In genomic region chr2:85583667-85584353, GRCh38 we compare ENCODE assay signal across 9 cellular contexts. TPM values are rescaled to one million over a fixed set of nuclear protein-coding genes. Genes with fewer than 3 reads are reported as not detected.
DNase-seq lines count a peak whose midpoint lies in the region; ATAC-seq, FAIRE-seq and TF ChIP-seq lines count a peak whose summit lies in the region.
"Had no signal": no experiment of that assay in that cellular context is flagged by ENCODE, and none has a peak within 500 bp of the region (broad histone marks: within the 10 kb centered on the region; RNA-seq: fewer than 3 reads in every experiment).

No MANE protein-coding gene starts in this region.

- TF ChIP-seq CTCF in suprapubic skin (IDR thresholded peaks at IDR 0.05): no peak

- H3K4me3 ChIP-seq in BLaER1 (peak overlapping the region; percentile 75), iPS-18a (ENCODE audit: low read length) (peak overlapping the region; percentile 52), suprapubic skin (peak overlapping the region; percentile 64)

- POLR2A ChIA-PET in activated CD8-positive, alpha-beta T cell treated with anti-CD3 and anti-CD28 coated beads, Interleukin-2, amount 10 ng/mL, durations not matched to agents 7 days and 5 days (lab: Charles Lee): interaction anchor here (0.6 to 3.8 kb wide), 7 partner anchors 11 to 256 kb away, joined by 3 to 28 read pairs (median 4); partner anchors contain the start of genes GGCX, RNF181, TGOLN2 and USP39

- FAIRE-seq in RCC 7860 (lab: Jason Lieb, UNC): no peak
- FAIRE-seq: bronchial epithelial cell had no signal

- H3K36me3 ChIP-seq in BLaER1: no peaks in the 10 kb centered on the region; the same call in 1 of the 2 replicates
- no peaks in the 10 kb centered on the region for H3K36me3 ChIP-seq in iPS-18a (ENCODE audit: control insufficient read depth, low read depth, low read length)
- H3K36me3 ChIP-seq in suprapubic skin: no peaks in the 10 kb centered on the region

- no peaks in the 10 kb centered on the region for H3K27me3 ChIP-seq in BLaER1
- peaks cover 44% of the 10 kb centered on the region for H3K27me3 ChIP-seq in iPS-18a (ENCODE audit: control insufficient read depth, insufficient read depth, low read length)
- no peaks in the 10 kb centered on the region for H3K27me3 ChIP-seq in suprapubic skin

- H3K27me3 Mint-ChIP-seq in activated CD8-positive, alpha-beta T cell treated with anti-CD3 and anti-CD28 coated beads, Interleukin-2, amount 10 ng/mL, durations not matched to agents 7 days and 5 days (ENCODE audit: low read depth): no peaks in the 10 kb centered on the region

- peak overlapping the region; percentile 83 for H3K9ac ChIP-seq in BLaER1
- no peak overlapping the region for H3K9ac ChIP-seq in iPS-18a (ENCODE audit: low read length)

- H3K4me3 Mint-ChIP-seq in activated CD8-positive, alpha-beta T cell treated with anti-CD3 and anti-CD28 coated beads, Interleukin-2, amount 10 ng/mL, durations not matched to agents 7 days and 5 days: peak overlapping the region; percentile 87

- H3K4me2 ChIP-seq in BLaER1: peak overlapping the region; percentile 99

- H3K27ac ChIP-seq in BLaER1 (peak overlapping the region; percentile 89), iPS-18a (ENCODE audit: low read length) (no peak overlapping the region), suprapubic skin (peak overlapping the region; percentile 91)

- ATAC-seq in GM21723 (IDR thresholded peaks at IDR 0.05; ENCODE audit: unreplicated experiment): peak; percentile 9
- peak; percentile 46 for ATAC-seq in activated CD8-positive, alpha-beta T cell treated with anti-CD3 and anti-CD28 coated beads, Interleukin-2, amount 10 ng/mL, durations not matched to agents 7 days and 5 days

- H3K4me1 ChIP-seq in BLaER1 (peaks cover 93% of the 10 kb centered on the region), iPS-18a (ENCODE audit: control insufficient read depth, low read depth, low read length) (peaks cover 14% of the 10 kb centered on the region), suprapubic skin (peaks cover 65% of the 10 kb centered on the region)

- H3K9me3 Mint-ChIP-seq in activated CD8-positive, alpha-beta T cell treated with anti-CD3 and anti-CD28 coated beads, Interleukin-2, amount 10 ng/mL, durations not matched to agents 7 days and 5 days (ENCODE audit: insufficient read depth): no peaks in the 10 kb centered on the region

- peaks cover 26% of the 10 kb centered on the region for H3K36me3 Mint-ChIP-seq in activated CD8-positive, alpha-beta T cell treated with anti-CD3 and anti-CD28 coated beads, Interleukin-2, amount 10 ng/mL, durations not matched to agents 7 days and 5 days (ENCODE audit: low read depth)

- peak overlapping the region; percentile 91 for H3K27ac Mint-ChIP-seq in activated CD8-positive, alpha-beta T cell treated with anti-CD3 and anti-CD28 coated beads, Interleukin-2, amount 10 ng/mL, durations not matched to agents 7 days and 5 days

- TF ChIP-seq EP300 in suprapubic skin (IDR thresholded peaks at IDR 0.05): no peak

- no peaks in the 10 kb centered on the region for H4K20me1 ChIP-seq in BLaER1

- peak; percentile 59 for DNase-seq in activated CD8-positive, alpha-beta T cell treated with anti-CD3 and anti-CD28 coated beads, Interleukin-2, amount 10 ng/mL, durations not matched to agents 7 days and 5 days
- DNase-seq in suprapubic skin (ENCODE audit: low spot score in 2 of 2): no peak
- DNase-seq in NCI-H1417 treated with DMSO at 0.1 percent for 48 hours (lab: John Stamatoyannopoulos, UW): no peak
- no peak for DNase-seq in RCC 7860 (ENCODE audit: low spot score)
- no peak for DNase-seq in DMS153 treated with DMSO at 0.1 percent for 48 hours (lab: John Stamatoyannopoulos, UW; ENCODE audit: unreplicated experiment)

- WGBS in suprapubic skin: 40% methylated on average over 15 of the region's 16 CpGs

- H3K9me3 ChIP-seq in BLaER1: no peaks in the 10 kb centered on the region
- no peaks in the 10 kb centered on the region for H3K9me3 ChIP-seq in iPS-18a (ENCODE audit: control insufficient read depth, low read depth, low read length)
- H3K9me3 ChIP-seq in suprapubic skin: no peaks in the 10 kb centered on the region

- H3K4me1 Mint-ChIP-seq in activated CD8-positive, alpha-beta T cell treated with anti-CD3 and anti-CD28 coated beads, Interleukin-2, amount 10 ng/mL, durations not matched to agents 7 days and 5 days (ENCODE audit: low read depth): peaks cover 74% of the 10 kb centered on the region

- no peak for TF ChIP-seq POLR2A in suprapubic skin (IDR thresholded peaks at IDR 0.05)

- CTCF ChIA-PET in activated CD8-positive, alpha-beta T cell treated with anti-CD3 and anti-CD28 coated beads, Interleukin-2, amount 10 ng/mL, durations not matched to agents 7 days and 5 days (lab: Charles Lee): interaction anchor here (1.2 to 3.1 kb wide), 4 partner anchors 10 to 164 kb away, joined by 4 to 11 read pairs (median 6); partner anchors contain the start of gene RNF181

RNA-seq across cellular contexts. Expression of gene VAMP5, which starts 0.4 kb away (rescaled TPM):
- total RNA-seq in activated CD8-positive, alpha-beta T cell treated with anti-CD3 and anti-CD28 coated beads, Interleukin-2, amount 10 ng/mL, durations not matched to agents 7 days and 5 days: 10 to 100 TPM; 72.0 to 74.4 TPM
- 10 to 100 TPM in 2 of 4 donors, 1 to 10 TPM in 2; 7.9 to 24.1 (median 14.0) TPM for total RNA-seq in suprapubic skin

RNA-seq across cellular contexts. Expression of gene VAMP8, which starts 6.4 kb away (rescaled TPM):
- total RNA-seq in activated CD8-positive, alpha-beta T cell treated with anti-CD3 and anti-CD28 coated beads, Interleukin-2, amount 10 ng/mL, durations not matched to agents 7 days and 5 days: 100 to 1,000 TPM; 141 to 148 TPM
- total RNA-seq in suprapubic skin: 100 to 1,000 TPM in 1 of 4 donors, 10 to 100 TPM in 3; 85.5 to 123 (median 96.0) TPM

RNA-seq across cellular contexts. Expression of gene RNF181, which starts 11.7 kb away (rescaled TPM):
- 100 to 1,000 TPM in 1 of 2 experiments, 10 to 100 TPM in 1; 91.0 to 104 TPM for total RNA-seq in activated CD8-positive, alpha-beta T cell treated with anti-CD3 and anti-CD28 coated beads, Interleukin-2, amount 10 ng/mL, durations not matched to agents 7 days and 5 days
- total RNA-seq in suprapubic skin: 100 to 1,000 TPM in 3 of 4 donors, 10 to 100 TPM in 1; 89.9 to 127 (median 110) TPM

RNA-seq across cellular contexts. Expression of gene TMEM150A, which starts 18.7 kb away (rescaled TPM):
- total RNA-seq in activated CD8-positive, alpha-beta T cell treated with anti-CD3 and anti-CD28 coated beads, Interleukin-2, amount 10 ng/mL, durations not matched to agents 7 days and 5 days: 1 to 10 TPM; 1.7 to 1.9 TPM
- 10 to 100 TPM; 13.1 to 15.0 (median 14.1) TPM for total RNA-seq in suprapubic skin

RNA-seq across cellular contexts. Expression of gene GGCX, which starts 22.5 kb away (rescaled TPM):
- 10 to 100 TPM; 18.9 to 20.0 TPM for total RNA-seq in activated CD8-positive, alpha-beta T cell treated with anti-CD3 and anti-CD28 coated beads, Interleukin-2, amount 10 ng/mL, durations not matched to agents 7 days and 5 days
- total RNA-seq in suprapubic skin: 10 to 100 TPM; 23.2 to 38.9 (median 27.7) TPM
